In the genomic region with DNA sequence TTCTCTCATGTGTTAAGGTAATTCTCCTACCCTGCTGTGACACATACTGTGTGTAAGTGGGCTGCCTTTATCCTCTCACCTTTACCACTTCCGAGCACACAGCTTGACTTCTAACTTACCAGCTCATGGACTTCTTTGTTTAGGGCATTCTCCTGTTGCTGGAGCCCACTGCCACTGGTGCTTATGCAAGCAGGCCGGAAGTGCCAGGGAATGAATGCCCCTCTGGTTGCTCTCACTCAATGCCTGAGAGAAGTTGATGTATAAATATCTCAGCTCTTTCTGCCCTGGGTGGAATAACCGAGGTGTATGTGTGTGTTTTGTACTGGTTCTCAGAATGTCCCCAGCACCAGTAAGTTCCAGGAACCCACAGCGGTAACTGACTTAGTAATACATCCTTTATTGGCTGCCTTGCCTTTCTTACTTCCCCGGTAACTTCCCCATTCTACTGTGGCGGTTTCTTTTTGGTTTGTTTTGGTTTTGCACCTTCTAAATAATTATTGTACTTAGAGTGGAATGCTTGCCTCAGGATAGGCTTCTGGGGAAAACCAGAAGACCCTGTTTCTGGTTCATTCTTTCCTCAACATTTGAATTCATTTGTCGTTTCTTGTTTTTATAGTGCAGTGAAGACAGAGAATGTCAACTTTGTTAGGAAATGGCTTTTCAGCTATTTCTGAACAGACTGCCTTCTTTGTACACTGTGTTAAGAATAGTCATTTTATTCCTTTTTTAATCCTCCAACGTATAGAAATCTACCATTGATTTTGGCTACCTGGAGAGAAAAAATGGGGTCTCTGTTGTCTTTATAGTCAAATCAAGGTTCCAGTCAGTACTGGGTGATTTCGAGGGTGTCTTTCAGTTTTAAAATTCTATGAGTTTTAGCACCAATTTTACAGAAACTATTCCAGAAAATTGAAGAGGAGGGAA, we compare ENCODE assay signal across 8 cellular contexts. TPM values are rescaled to one million over a fixed set of nuclear protein-coding genes. Genes with fewer than 3 reads are reported as not detected.
DNase-seq lines count a peak whose midpoint lies in the region; ATAC-seq and TF ChIP-seq lines count a peak whose summit lies in the region.

No MANE protein-coding gene starts in this region.

- peaks cover 3% of the 10 kb centered on the region for H3K36me3 Mint-ChIP-seq in activated CD4-positive, alpha-beta T cell treated with anti-CD3 and anti-CD28 coated beads, Interleukin-2, amount 10 ng/mL, durations not matched to agents 24 days and 14 days (ENCODE audit: low read depth)

- H4K20me1 ChIP-seq in hepatocyte (ENCODE audit: insufficient read depth, poor library complexity, severe bottlenecking), result no peaks in the 10 kb centered on the region

- H3K4me1 ChIP-seq in hepatocyte (ENCODE audit: insufficient read depth), result no peaks in the 10 kb centered on the region

- H3K27me3 ChIP-seq in hepatocyte, result no peaks in the 10 kb centered on the region

- no peaks in the 10 kb centered on the region for H3K9me3 ChIP-seq in KOPT-K1 (ENCODE audit: insufficient read depth, low read length, poor library complexity, severe bottlenecking)
- no peaks in the 10 kb centered on the region for H3K9me3 ChIP-seq in hepatocyte (ENCODE audit: low read depth)

- H3K27me3 Mint-ChIP-seq in activated CD4-positive, alpha-beta T cell treated with anti-CD3 and anti-CD28 coated beads, Interleukin-2, amount 10 ng/mL, durations not matched to agents 24 days and 14 days, result no peaks in the 10 kb centered on the region

- H3K79me2 ChIP-seq in hepatocyte, result no peaks in the 10 kb centered on the region

- peak overlapping the region; percentile 34 for H2AFZ ChIP-seq in hepatocyte

- H3K4me3 ChIP-seq in GM12875 (ENCODE audit: low read depth, low read length) (peak overlapping the region; percentile 42), hepatocyte (no peak overlapping the region)

- H3K4me1 Mint-ChIP-seq in activated CD4-positive, alpha-beta T cell treated with anti-CD3 and anti-CD28 coated beads, Interleukin-2, amount 10 ng/mL, durations not matched to agents 24 days and 14 days, result peaks cover 12% of the 10 kb centered on the region

- peak overlapping the region; percentile 89 for H3K4me3 Mint-ChIP-seq in activated CD4-positive, alpha-beta T cell treated with anti-CD3 and anti-CD28 coated beads, Interleukin-2, amount 10 ng/mL, durations not matched to agents 24 days and 14 days

- no peaks in the 10 kb centered on the region for H3K9me3 Mint-ChIP-seq in activated CD4-positive, alpha-beta T cell treated with anti-CD3 and anti-CD28 coated beads, Interleukin-2, amount 10 ng/mL, durations not matched to agents 24 days and 14 days

- ATAC-seq in GM21737 (IDR thresholded peaks at IDR 0.05; ENCODE audit: unreplicated experiment), result peak; percentile 92

- H3K27ac ChIP-seq in KOPT-K1 (ENCODE audit: low read depth, low read length, poor library complexity, severe bottlenecking) (peak overlapping the region; percentile 90), hepatocyte (no peak overlapping the region)

- TF ChIP-seq CTCF in GM12875 (IDR thresholded peaks at IDR 0.05; ENCODE audit: borderline replicate concordance, insufficient read depth, low read depth, low read length), result no peak
- no peak for TF ChIP-seq CTCF in hepatocyte (IDR thresholded peaks at IDR 0.05; ENCODE audit: poor library complexity)

- intact Hi-C loops in activated CD4-positive, alpha-beta T cell treated with anti-CD3 and anti-CD28 coated beads, Interleukin-2, amount 10 ng/mL, durations not matched to agents 24 days and 14 days (cut with micrococcal nuclease), result loop anchor here (1.0 to 5.0 kb wide), 5 partner anchors 45 to 291 kb away; a partner anchor contains a TSS

- H3K9me2 ChIP-seq in hepatocyte (replicated peaks; ENCODE audit: insufficient read depth), result no peaks in the 10 kb centered on the region

- peak; percentile 83 for DNase-seq in activated CD4-positive, alpha-beta T cell treated with anti-CD3 and anti-CD28 coated beads, Interleukin-2, amount 10 ng/mL, durations not matched to agents 24 days and 14 days
- DNase-seq in hepatocyte (ENCODE audit: low spot score) (no peak), HCEC 1CT (no peak), G401 (ENCODE audit: low spot score) (no peak)
- peak; percentile 3 for DNase-seq in stimulated activated CD8-positive, alpha-beta memory T cell treated with anti-CD3 and anti-CD28 coated beads, Interleukin-4, amount 100 ng/mL, for 24 hours (ENCODE audit: low read depth)

- H3K36me3 ChIP-seq in KOPT-K1 (ENCODE audit: insufficient read depth, low read length), result no peaks in the 10 kb centered on the region
- H3K36me3 ChIP-seq in hepatocyte (replicated peaks; ENCODE audit: insufficient read depth, low read depth), result no peaks in the 10 kb centered on the region

- peak overlapping the region; percentile 57 for H3K4me2 ChIP-seq in hepatocyte

- peak overlapping the region; percentile 97 for H3K27ac Mint-ChIP-seq in activated CD4-positive, alpha-beta T cell treated with anti-CD3 and anti-CD28 coated beads, Interleukin-2, amount 10 ng/mL, durations not matched to agents 24 days and 14 days

- 47% methylated on average over 9 of the region's 9 CpGs for WGBS in hepatocyte (ENCODE audit: low lambda C conversion rate, missing lambda C conversion rate)

- in situ Hi-C loops in G401 (cut with HindIII; ENCODE audit: low sequenced_read_pairs), result no loop called here

RNA-seq across cellular contexts. Expression of a gene that starts 45.4 kb away (rescaled TPM):
- total RNA-seq in activated CD4-positive, alpha-beta T cell treated with anti-CD3 and anti-CD28 coated beads, Interleukin-2, amount 10 ng/mL, durations not matched to agents 24 days and 14 days, result not detected in 2 replicates
- total RNA-seq in hepatocyte, result 0.60 and 2.8 TPM in 2 replicates
- polyA plus RNA-seq in hepatocyte, result 0.58 TPM in 1 of 2 replicates, not detected in the other
- not detected in 2 replicates for total RNA-seq in G401 (2014; rRNA removed; shearing (Covaris generic))

RNA-seq across cellular contexts. Expression of a gene that starts 45.5 kb away (rescaled TPM):
- total RNA-seq in activated CD4-positive, alpha-beta T cell treated with anti-CD3 and anti-CD28 coated beads, Interleukin-2, amount 10 ng/mL, durations not matched to agents 24 days and 14 days, result 27.1 and 33.7 TPM in 2 replicates
- total RNA-seq in hepatocyte, result 21.9 and 27.0 TPM in 2 replicates
- 35.3 and 45.1 TPM in 2 replicates for polyA plus RNA-seq in hepatocyte
- 21.0 and 21.9 TPM in 2 replicates for total RNA-seq in G401 (2014; rRNA removed; shearing (Covaris generic))

Comparison
In these comparisons a context has a peak if more than half of its experiments do, and no peak if none do; other contexts are left out.
1. DNase-seq: peak in activated CD4-positive, alpha-beta T cell treated with anti-CD3 and anti-CD28 coated beads, Interleukin-2, amount 10 ng/mL, durations not matched to agents 24 days and 14 days (single experiment) and stimulated activated CD8-positive, alpha-beta memory T cell treated with anti-CD3 and anti-CD28 coated beads, Interleukin-4, amount 100 ng/mL, for 24 hours (single experiment); none in hepatocyte (single experiment), HCEC 1CT (single experiment) and G401 (single experiment).